ENCODE assay signal across 9 cellular contexts in genomic region chr3:61358364-61358763, GRCh38.
DNase-seq lines count a peak whose midpoint lies in the region; ATAC-seq and TF ChIP-seq lines count a peak whose summit lies in the region.
"Had no signal": no experiment of that assay in that cellular context is flagged by ENCODE, and none has a peak within 500 bp of the region (broad histone marks: within the 10 kb centered on the region; RNA-seq: fewer than 3 reads in every experiment).

No MANE protein-coding gene starts in this region.

- no peaks in the 10 kb centered on the region for H4K20me1 ChIP-seq in neural cell (ENCODE audit: insufficient read depth)

- ATAC-seq in HG03108 (IDR thresholded peaks at IDR 0.05; ENCODE audit: unreplicated experiment), result peak; percentile 99

- no peaks in the 10 kb centered on the region for H3K27me3 ChIP-seq in neural cell (ENCODE audit: insufficient read depth, low read depth, low read length)

- H2AFZ ChIP-seq in neural cell (ENCODE audit: low read depth, low read length), result no peak overlapping the region

- no peak overlapping the region for H3K27ac Mint-ChIP-seq in osteocyte (ENCODE audit: unreplicated experiment)

- H3K36me3 Mint-ChIP-seq in osteocyte (ENCODE audit: unreplicated experiment), result no peaks in the 10 kb centered on the region

- no peaks in the 10 kb centered on the region for H3K9me2 ChIP-seq in neural cell (ENCODE audit: insufficient read depth, low read length)

- no peak overlapping the region for H3K9ac ChIP-seq in neural cell (ENCODE audit: low read length)

- DNase-seq in DMS 273 (lab: John Stamatoyannopoulos, UW; ENCODE audit: unreplicated experiment) (peak; percentile 44), DMS 273 treated with DMSO at 0.1 percent for 48 hours (lab: John Stamatoyannopoulos, UW) (no peak), astrocyte of the hippocampus (ENCODE audit: low read depth, low spot score) (peak; percentile 8), osteocyte (ENCODE audit: extremely low spot score, unreplicated experiment) (no peak), iPS-NIHi7 (ENCODE audit: extremely low spot score) (no peak), NCI-H1436 treated with DMSO at 0.1 percent for 48 hours (lab: John Stamatoyannopoulos, UW) (no peak)

- no peak for TF ChIP-seq CTCF in neural cell (IDR thresholded peaks at IDR 0.05; ENCODE audit: poor library complexity, severe bottlenecking)
- no peak for TF ChIP-seq CTCF in osteocyte (IDR thresholded peaks at IDR 0.05)

- no peaks in the 10 kb centered on the region for H3K27me3 Mint-ChIP-seq in osteocyte (ENCODE audit: unreplicated experiment)

- no peak overlapping the region for H3K4me2 ChIP-seq in neural cell (ENCODE audit: low read length)

- H3F3A ChIP-seq in neural cell (ENCODE audit: insufficient read depth, low read length, poor library complexity, severe bottlenecking), result no peaks in the 10 kb centered on the region

- no peaks in the 10 kb centered on the region for H3K9me3 ChIP-seq in neural cell (ENCODE audit: low read length)

- H3K9me3 Mint-ChIP-seq in osteocyte (ENCODE audit: unreplicated experiment), result peaks cover 3% of the 10 kb centered on the region

- no peak overlapping the region for H3K4me3 ChIP-seq in neural cell (ENCODE audit: low read length)

- H3K36me3 ChIP-seq in neural cell (ENCODE audit: insufficient read depth, low read length), result no peaks in the 10 kb centered on the region

- H3K4me1 Mint-ChIP-seq in osteocyte (ENCODE audit: unreplicated experiment), result no peaks in the 10 kb centered on the region

- TF ChIP-seq EP300 in neural cell (conservative IDR thresholded peaks at IDR 0.05; ENCODE audit: poor library complexity, severe bottlenecking), result no peak

- H3K4me3 Mint-ChIP-seq in osteocyte (ENCODE audit: unreplicated experiment), result no peak overlapping the region

- H3K79me2 ChIP-seq in neural cell (replicated peaks; ENCODE audit: insufficient read depth, low read length), result no peaks in the 10 kb centered on the region

- peak overlapping the region; percentile 28 for H3K27ac ChIP-seq in neural cell (ENCODE audit: low read length)
- H3K27ac ChIP-seq: 22Rv1 had no signal

- TF ChIP-seq RAD21 in neural cell (conservative IDR thresholded peaks at IDR 0.05), result no peak

TF ChIP-seq in neural cell, 6 proteins besides CTCF, POLR2A, EP300 and RAD21:
- TF ChIP-seq REST (IDR thresholded peaks at IDR 0.05; ENCODE audit: borderline replicate concordance) (no peak), SMC3 (conservative IDR thresholded peaks at IDR 0.05; ENCODE audit: poor library complexity) (no peak), POLR2AphosphoS5 (IDR thresholded peaks at IDR 0.05) (no peak), TAF1 (IDR thresholded peaks at IDR 0.05; ENCODE audit: low read depth) (no peak), MXI1 (conservative IDR thresholded peaks at IDR 0.05; ENCODE audit: poor library complexity, severe bottlenecking) (no peak)
TF ChIP-seq in neural cell: peak in this region for 0.

Comparison
In these comparisons a context has a peak if more than half of its experiments do, and no peak if none do; other contexts are left out.
1. DNase-seq: peak in DMS 273 (single experiment) and astrocyte of the hippocampus (single experiment); none in DMS 273 treated with DMSO at 0.1 percent for 48 hours (single experiment), osteocyte (single experiment), iPS-NIHi7 (single experiment) and NCI-H1436 treated with DMSO at 0.1 percent for 48 hours (single experiment).